Comparison of ENCODE assay signal across 9 cellular contexts in the genomic region with DNA sequence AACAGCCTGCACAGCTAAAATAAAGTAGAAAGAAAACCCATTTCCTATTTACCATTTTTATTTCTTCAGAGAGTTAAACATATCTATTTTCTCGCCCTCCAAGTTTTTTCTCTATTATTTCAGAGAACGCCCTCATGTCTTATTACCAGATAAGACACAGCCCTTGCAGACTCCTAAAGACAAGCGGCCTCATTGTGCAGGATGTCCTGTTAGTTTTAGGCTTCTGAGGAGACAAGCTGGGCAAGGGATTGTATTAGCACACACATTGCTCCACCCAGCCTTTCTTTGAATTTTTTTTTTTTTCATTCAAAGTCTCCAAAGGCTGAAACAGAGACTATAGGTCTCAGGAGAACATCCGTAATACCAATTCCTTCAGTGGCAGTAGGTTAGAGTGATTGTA.
"Had no signal": no experiment of that assay in that cellular context is flagged by ENCODE, and none has a peak within 500 bp of the region (broad histone marks: within the 10 kb centered on the region; RNA-seq: fewer than 3 reads in every experiment).

No MANE protein-coding gene starts in this region.

- H3K36me3 ChIP-seq: HAP-1 had no signal

- DNase-seq: GM23248, GOT3, H7, HFFc6 had no signal

- ATAC-seq: HCT116, HepG2 had no signal

- H3K9ac ChIP-seq: GM23248 had no signal

- H3K27ac Mint-ChIP-seq: HFFc6, IgD-negative memory B cell had no signal

- H3K9me3 ChIP-seq: HAP-1 had no signal

- H2AFZ ChIP-seq: GM23248 had no signal

- H3K4me1 ChIP-seq: HAP-1 had no signal

- H3K27ac ChIP-seq: GM23248, HL-60 had no signal

- H3K4me3 ChIP-seq: GM23248, HAP-1 had no signal

- H3K4me3 Mint-ChIP-seq: HFFc6, IgD-negative memory B cell had no signal
